Comparison of ENCODE assay signal across 15 cellular contexts in the genomic region with DNA sequence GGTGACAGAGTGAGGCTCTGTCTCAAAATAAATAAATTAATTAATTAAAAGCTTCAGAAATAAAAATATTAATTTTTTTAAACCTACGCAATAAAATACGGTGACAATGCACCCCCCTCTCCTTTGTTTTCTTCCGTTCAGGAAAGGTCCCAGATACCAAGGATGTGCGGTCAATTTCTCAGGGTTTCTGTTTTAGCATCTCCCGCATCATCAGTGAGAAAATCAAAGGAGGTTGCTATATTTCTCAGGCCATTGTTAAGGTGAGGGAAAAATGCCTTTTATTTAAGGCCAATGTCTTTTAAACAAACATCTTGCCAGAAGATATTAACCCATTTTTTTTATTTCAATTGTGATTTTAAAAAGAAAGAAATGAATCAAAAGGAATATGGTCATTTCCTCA.
DNase-seq lines count a peak whose midpoint lies in the region; ATAC-seq and TF ChIP-seq lines count a peak whose summit lies in the region.
"Had no signal": no experiment of that assay in that cellular context is flagged by ENCODE, and none has a peak within 500 bp of the region (broad histone marks: within the 10 kb centered on the region; RNA-seq: fewer than 3 reads in every experiment).

No MANE protein-coding gene starts in this region.

- WGBS in psoas muscle, 3 donors, result 72 to 76% (median 74%) methylated on average over 5 of the region's 5 CpGs

- peaks cover 0 to 58% of the 10 kb centered on the region in 2 donors for H3K4me1 ChIP-seq in right atrium auricular region
- H3K4me1 ChIP-seq in psoas muscle, result peaks cover 37% of the 10 kb centered on the region
- peaks cover 21% of the 10 kb centered on the region for H3K4me1 ChIP-seq in A673 (ENCODE audit: insufficient read depth, low read length, poor library complexity, severe bottlenecking)

- H3K4me3 Mint-ChIP-seq in T-helper 2 cell treated with Interferon-gamma antibody and Interleukin-4, amounts not matched to agents 5 μg/mL and 100 μg/mL, for 36 hours, result no peak overlapping the region
- H3K4me3 Mint-ChIP-seq in activated CD8-positive, alpha-beta memory T cell treated with anti-CD3 and anti-CD28 coated beads, Interleukin-2, amount 10 ng/mL, durations not matched to agents 7 days and 5 days, result no peak overlapping the region

- ATAC-seq in Right ventricle myocardium superior (ENCODE audit: poor library complexity), result no peak
- no peak for ATAC-seq in psoas muscle
- ATAC-seq in GM18868 (IDR thresholded peaks at IDR 0.05; ENCODE audit: unreplicated experiment), result no peak
- no peak for ATAC-seq in activated CD8-positive, alpha-beta memory T cell treated with anti-CD3 and anti-CD28 coated beads, Interleukin-2, amount 10 ng/mL, durations not matched to agents 7 days and 5 days

- intact Hi-C loops in Right ventricle myocardium superior (cut with DNase I) (no loop called here), psoas muscle (cut with DNase I) (no loop called here), A673 (cut with micrococcal nuclease; ENCODE audit: unreplicated experiment) (no loop called here)

- H3K4me3 ChIP-seq in right atrium auricular region (no peak overlapping the region), fibroblast of villous mesenchyme (ENCODE audit: low read depth, low read length) (no peak overlapping the region), psoas muscle (no peak overlapping the region), A673 (ENCODE audit: low read depth, low read length, poor library complexity, severe bottlenecking) (no peak overlapping the region)

- no peaks in the 10 kb centered on the region for H3K36me3 Mint-ChIP-seq in T-helper 2 cell treated with Interferon-gamma antibody and Interleukin-4, amounts not matched to agents 5 μg/mL and 100 μg/mL, for 36 hours (ENCODE audit: low read depth)
- H3K36me3 Mint-ChIP-seq in activated CD8-positive, alpha-beta memory T cell treated with anti-CD3 and anti-CD28 coated beads, Interleukin-2, amount 10 ng/mL, durations not matched to agents 7 days and 5 days, result no peaks in the 10 kb centered on the region

- peaks cover 2% of the 10 kb centered on the region for H3K27me3 Mint-ChIP-seq in T-helper 2 cell treated with Interferon-gamma antibody and Interleukin-4, amounts not matched to agents 5 μg/mL and 100 μg/mL, for 36 hours (ENCODE audit: low read depth)
- H3K27me3 Mint-ChIP-seq in activated CD8-positive, alpha-beta memory T cell treated with anti-CD3 and anti-CD28 coated beads, Interleukin-2, amount 10 ng/mL, durations not matched to agents 7 days and 5 days, result peaks cover 8% of the 10 kb centered on the region

- H3K27ac ChIP-seq in right atrium auricular region (peak overlapping the region; percentile 75 to 78), psoas muscle (peak overlapping the region; percentile 73), A673 (ENCODE audit: low read depth, low read length, poor library complexity, severe bottlenecking) (no peak overlapping the region)

- CTCF ChIA-PET in A673 (lab: Charles Lee), result no interaction called here
- CTCF ChIA-PET in activated CD8-positive, alpha-beta memory T cell treated with anti-CD3 and anti-CD28 coated beads, Interleukin-2, amount 10 ng/mL, durations not matched to agents 7 days and 5 days (lab: Charles Lee), result no interaction called here

- POLR2A ChIA-PET in A673 (lab: Charles Lee; ENCODE audit: low non-redundant PET), result no interaction called here

- TF ChIP-seq CTCF in right atrium auricular region (IDR thresholded peaks at IDR 0.05) (no peak), fibroblast of villous mesenchyme (IDR thresholded peaks at IDR 0.05; ENCODE audit: insufficient read depth, low read depth, low read length) (no peak), psoas muscle (IDR thresholded peaks at IDR 0.05) (no peak), A673 (conservative IDR thresholded peaks at IDR 0.05; ENCODE audit: low read depth, low read length) (no peak)

- H3K9me3 ChIP-seq in right atrium auricular region (no peaks in the 10 kb centered on the region), psoas muscle (no peaks in the 10 kb centered on the region), A673 (ENCODE audit: low read depth, low read length, poor library complexity, severe bottlenecking) (no peaks in the 10 kb centered on the region)

- DNase-seq in right atrium auricular region (ENCODE audit: low spot score), result no peak
- no peak for DNase-seq in Right ventricle myocardium superior
- DNase-seq in fibroblast of villous mesenchyme (ENCODE audit: low read depth), result peak; percentile 44
- DNase-seq in psoas muscle, result no peak
- no peak for DNase-seq in A673 (ENCODE audit: low spot score)
- no peak for DNase-seq in T-helper 2 cell treated with Interferon-gamma antibody and Interleukin-4, amounts not matched to agents 5 μg/mL and 100 μg/mL, for 36 hours (ENCODE audit: low spot score)
- no peak for DNase-seq in activated CD8-positive, alpha-beta memory T cell treated with anti-CD3 and anti-CD28 coated beads, Interleukin-2, amount 10 ng/mL, durations not matched to agents 7 days and 5 days
- DNase-seq: amniotic stem cell, DND-41, H7, NCI-H1092, NCI-H748 treated with DMSO at 0.1 percent for 48 hours, SHP77 treated with DMSO at 0.1 percent for 48 hours, trophoblast cell had no signal

- H3K27ac Mint-ChIP-seq in T-helper 2 cell treated with Interferon-gamma antibody and Interleukin-4, amounts not matched to agents 5 μg/mL and 100 μg/mL, for 36 hours, result no peak overlapping the region
- H3K27ac Mint-ChIP-seq in activated CD8-positive, alpha-beta memory T cell treated with anti-CD3 and anti-CD28 coated beads, Interleukin-2, amount 10 ng/mL, durations not matched to agents 7 days and 5 days, result no peak overlapping the region

- H3K4me1 Mint-ChIP-seq in T-helper 2 cell treated with Interferon-gamma antibody and Interleukin-4, amounts not matched to agents 5 μg/mL and 100 μg/mL, for 36 hours (ENCODE audit: low read depth), result peaks cover 25% of the 10 kb centered on the region
- H3K4me1 Mint-ChIP-seq in activated CD8-positive, alpha-beta memory T cell treated with anti-CD3 and anti-CD28 coated beads, Interleukin-2, amount 10 ng/mL, durations not matched to agents 7 days and 5 days, result peaks cover 41% of the 10 kb centered on the region

- H3K36me3 ChIP-seq in right atrium auricular region, result peaks cover 11% of the 10 kb centered on the region
- peaks cover 2 to 7% of the 10 kb centered on the region in 2 donors for H3K36me3 ChIP-seq in psoas muscle (ENCODE audit: insufficient read depth in 1 of 2, low read depth in 1 of 2)
- H3K36me3 ChIP-seq in A673 (ENCODE audit: insufficient read depth, low read length, poor library complexity, severe bottlenecking), result no peaks in the 10 kb centered on the region

- BruUV-seq in A673 (replicated peaks; lab: Mats Ljungman, UMichigan), result no TSS peak

- no peaks in the 10 kb centered on the region for H3K27me3 ChIP-seq in right atrium auricular region
- H3K27me3 ChIP-seq in psoas muscle (ENCODE audit: insufficient read depth in 3 of 3, low read length in 2 of 3), result no peaks in the 10 kb centered on the region
- no peaks in the 10 kb centered on the region for H3K27me3 ChIP-seq in A673 (replicated peaks; ENCODE audit: insufficient read depth, low read depth, low read length, poor library complexity)

- no peaks in the 10 kb centered on the region for H3K9me3 Mint-ChIP-seq in T-helper 2 cell treated with Interferon-gamma antibody and Interleukin-4, amounts not matched to agents 5 μg/mL and 100 μg/mL, for 36 hours
- no peaks in the 10 kb centered on the region for H3K9me3 Mint-ChIP-seq in activated CD8-positive, alpha-beta memory T cell treated with anti-CD3 and anti-CD28 coated beads, Interleukin-2, amount 10 ng/mL, durations not matched to agents 7 days and 5 days (ENCODE audit: low read depth)
